In the genomic region with DNA sequence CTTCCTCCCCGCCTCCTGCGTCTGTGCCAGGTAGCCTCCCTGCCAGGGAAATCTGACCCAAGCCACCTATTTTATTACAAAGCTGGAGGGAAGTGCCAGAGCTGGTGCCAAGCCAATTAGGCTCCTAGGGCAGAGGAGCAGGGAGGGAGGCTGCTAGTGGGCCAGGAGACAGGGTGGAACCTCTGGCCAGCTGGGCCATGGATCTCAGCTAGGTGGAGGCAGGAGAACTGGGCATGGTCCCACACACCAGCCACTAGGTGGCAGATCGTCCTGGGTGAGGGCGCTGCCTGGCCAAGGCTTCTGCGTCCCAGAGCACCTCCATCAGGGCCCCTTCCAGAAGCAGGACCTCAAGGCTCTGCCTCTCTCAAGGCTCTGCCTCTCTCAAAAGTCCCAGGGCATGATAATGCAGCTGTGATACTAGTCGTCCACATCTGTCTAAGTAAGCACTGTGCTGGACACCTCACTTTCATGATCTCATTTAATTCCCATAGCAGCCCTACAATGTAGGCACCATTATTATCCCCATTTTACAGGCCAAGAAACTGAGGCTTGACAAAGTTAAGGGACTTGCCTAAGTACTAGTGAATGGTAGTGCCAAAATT, we compare ENCODE assay signal across 8 cellular contexts. TPM values are rescaled to one million over a fixed set of nuclear protein-coding genes. Genes with fewer than 3 reads are reported as not detected.
DNase-seq lines count a peak whose midpoint lies in the region; ATAC-seq and TF ChIP-seq lines count a peak whose summit lies in the region.

No MANE protein-coding gene starts in this region.

- H3K4me3 Mint-ChIP-seq in osteocyte (ENCODE audit: unreplicated experiment): no peak overlapping the region

- H3K4me3 ChIP-seq in AG09309 (ENCODE audit: control insufficient read depth, low read depth, low read length) (no peak overlapping the region), foreskin fibroblast (ENCODE audit: low read depth in 1 of 2, low read length in 2 of 2) (no peak overlapping the region), tibial nerve (no peak overlapping the region)

- H3K4me1 Mint-ChIP-seq in osteocyte (ENCODE audit: unreplicated experiment): peaks cover 12% of the 10 kb centered on the region

- H3K27ac Mint-ChIP-seq in osteocyte (ENCODE audit: unreplicated experiment): no peak overlapping the region

- H3K27me3 Mint-ChIP-seq in osteocyte (ENCODE audit: unreplicated experiment): no peaks in the 10 kb centered on the region

- TF ChIP-seq EP300 in tibial nerve (IDR thresholded peaks at IDR 0.05): no peak

- WGBS in tibial nerve, 2 donors: 26 to 53% methylated on average over 3 to 6 of the region's 6 CpGs

- no peaks in the 10 kb centered on the region for H3K27me3 ChIP-seq in tibial nerve

- no peak overlapping the region for H3K27ac ChIP-seq in tibial nerve

- no peak for DNase-seq in AG09309 (ENCODE audit: low read depth)
- DNase-seq in OCI-M1 (lab: John Stamatoyannopoulos, UW): peak; percentile 70
- peak; percentile 33 for DNase-seq in activated T-helper 1 cell treated with Interleukin-2 at 50 U/mL for 16 hours (ENCODE audit: low read depth)
- peak; percentile 68 to 90 for DNase-seq in foreskin fibroblast
- peak; percentile 91 for DNase-seq in osteocyte (ENCODE audit: extremely low spot score, unreplicated experiment)
- DNase-seq in tibial nerve (ENCODE audit: low spot score in 2 of 2): peak; percentile 31 to 40

- TF ChIP-seq POLR2A in tibial nerve (IDR thresholded peaks at IDR 0.05): no peak

- H3K36me3 ChIP-seq in tibial nerve: no peaks in the 10 kb centered on the region

- no peaks in the 10 kb centered on the region for H3K36me3 Mint-ChIP-seq in osteocyte (ENCODE audit: unreplicated experiment)

- H3K9me3 Mint-ChIP-seq in osteocyte (ENCODE audit: unreplicated experiment): no peaks in the 10 kb centered on the region

- H3K4me1 ChIP-seq in tibial nerve: peaks cover 0 to 27% (median 7%) of the 10 kb centered on the region in 4 donors

- no peaks in the 10 kb centered on the region for H3K9me3 ChIP-seq in tibial nerve

- TF ChIP-seq CTCF in AG09309 (IDR thresholded peaks at IDR 0.05; ENCODE audit: control insufficient read depth, insufficient read depth, low read depth, low read length, missing control alignments) (peak; percentile 87), foreskin fibroblast (IDR thresholded peaks at IDR 0.05; ENCODE audit: low read depth, low read length) (peak; percentile 84), osteocyte (IDR thresholded peaks at IDR 0.05) (peak; percentile 86), tibial nerve (IDR thresholded peaks at IDR 0.05) (peak; percentile 63 to 80 (median 71))

- ATAC-seq in GM18519 (IDR thresholded peaks at IDR 0.05; ENCODE audit: low FRiP score, unreplicated experiment) (peak; percentile 51), HG03460 (IDR thresholded peaks at IDR 0.05; ENCODE audit: unreplicated experiment) (peak; percentile 51)

RNA-seq across cellular contexts. Expression of a gene that starts 4.5 kb away (rescaled TPM):
- total RNA-seq in osteocyte: 19.1 and 21.4 TPM in 2 replicates
- total RNA-seq in tibial nerve: 10 to 100 TPM; 12.0 to 18.6 (median 14.6) TPM

RNA-seq across cellular contexts. Expression of a gene that starts 26.3 kb away (rescaled TPM):
- 14.9 and 17.1 TPM in 2 replicates for total RNA-seq in osteocyte
- 10 to 100 TPM; 13.5 to 30.6 (median 19.9) TPM for total RNA-seq in tibial nerve
